ENCODE assay signal across 20 cellular contexts in the genomic region with DNA sequence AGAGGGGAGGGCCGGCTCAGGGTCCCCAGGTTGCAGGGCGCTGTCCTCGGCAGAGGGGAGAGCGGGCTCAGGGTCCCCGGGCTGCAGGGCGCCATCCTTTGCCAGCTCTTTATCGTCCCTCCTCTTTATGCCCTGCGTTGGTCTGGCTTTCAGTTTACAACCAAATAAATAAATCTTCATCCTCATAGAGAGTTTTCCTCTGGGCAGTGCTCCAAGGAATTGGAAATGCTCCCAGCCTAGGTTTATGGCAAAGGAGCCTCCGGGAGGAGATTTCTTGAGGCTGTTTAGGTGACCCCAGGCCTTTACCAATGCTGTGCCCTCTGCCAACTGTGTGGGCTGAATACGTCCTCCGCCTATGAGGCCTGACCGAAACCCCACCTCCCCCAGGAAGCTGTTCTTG.
A peak's percentile ranks its signal among the peaks of the same experiment; 100 is the strongest.
DNase-seq lines count a peak whose midpoint lies in the region; ATAC-seq, FAIRE-seq and TF ChIP-seq lines count a peak whose summit lies in the region.
"Had no signal": no experiment of that assay in that cellular context is flagged by ENCODE, and none has a peak within 500 bp of the region (broad histone marks: within the 10 kb centered on the region; RNA-seq: fewer than 3 reads in every experiment).

No MANE protein-coding gene starts in this region.

- H4K20me1 ChIP-seq in astrocyte (ENCODE audit: insufficient read depth, low read length), result no peaks in the 10 kb centered on the region

- H3K27me3 ChIP-seq in astrocyte (ENCODE audit: insufficient read depth, low read length), result peaks cover 9% of the 10 kb centered on the region
- H3K27me3 ChIP-seq in sigmoid colon, result no peaks in the 10 kb centered on the region

- H3K27ac Mint-ChIP-seq in astrocyte (ENCODE audit: unreplicated experiment), result no peak overlapping the region
- H3K27ac Mint-ChIP-seq in activated T-helper 17 cell treated with anti-CD3 and anti-CD28 coated beads, Interleukin-2, amount 50 U/mL, for 72 hours, result no peak overlapping the region
- H3K27ac Mint-ChIP-seq: naive B cell; stimulated activated naive B cell treated with anti-CD40 and anti-IgM and Interleukin-4, amounts not matched to agents 10 μg/mL and 1 μg/mL and 100 μg/mL, for 72 hours had no signal

- H2AFZ ChIP-seq in astrocyte (ENCODE audit: low read depth, low read length), result no peak overlapping the region

- H3K4me3 Mint-ChIP-seq in astrocyte (ENCODE audit: unreplicated experiment), result no peak overlapping the region
- H3K4me3 Mint-ChIP-seq in activated T-helper 17 cell treated with anti-CD3 and anti-CD28 coated beads, Interleukin-2, amount 50 U/mL, for 72 hours, result no peak overlapping the region
- H3K4me3 Mint-ChIP-seq: stimulated activated naive B cell treated with anti-CD40 and anti-IgM and Interleukin-4, amounts not matched to agents 10 μg/mL and 1 μg/mL and 100 μg/mL, for 72 hours had no signal

- FAIRE-seq in astrocyte (lab: Jason Lieb, UNC), result no peak
- FAIRE-seq: frontal cortex had no signal

- no peak for TF ChIP-seq POLR2A in sigmoid colon (IDR thresholded peaks at IDR 0.05)

- H3K9me3 ChIP-seq in astrocyte (ENCODE audit: insufficient read depth, low read depth, low read length) (no peaks in the 10 kb centered on the region), sigmoid colon (no peaks in the 10 kb centered on the region)

- H3K4me1 ChIP-seq in astrocyte (ENCODE audit: insufficient read depth, low read length), result no peaks in the 10 kb centered on the region
- H3K4me1 ChIP-seq in sigmoid colon, result peaks cover 0 to 27% (median 13%) of the 10 kb centered on the region in 4 donors

- WGBS in sigmoid colon, 2 donors, result 16 to 63% methylated on average over 12 of the region's 12 CpGs

- peaks cover 28% of the 10 kb centered on the region for H3K27me3 Mint-ChIP-seq in astrocyte (ENCODE audit: low read depth, unreplicated experiment)
- H3K27me3 Mint-ChIP-seq in activated T-helper 17 cell treated with anti-CD3 and anti-CD28 coated beads, Interleukin-2, amount 50 U/mL, for 72 hours, result no peaks in the 10 kb centered on the region

- no peaks in the 10 kb centered on the region for H3K79me2 ChIP-seq in astrocyte (ENCODE audit: insufficient read depth, low read length)

- TF ChIP-seq CTCF in AG10803 (conservative IDR thresholded peaks at IDR 0.05; ENCODE audit: low read length), result no peak
- no peak for TF ChIP-seq CTCF in astrocyte (IDR thresholded peaks at IDR 0.05; ENCODE audit: insufficient read depth, low read depth, low read length)
- no peak for TF ChIP-seq CTCF in sigmoid colon (IDR thresholded peaks at IDR 0.05)

- no peaks in the 10 kb centered on the region for H3K4me1 Mint-ChIP-seq in astrocyte (ENCODE audit: low read depth, unreplicated experiment)
- H3K4me1 Mint-ChIP-seq in activated T-helper 17 cell treated with anti-CD3 and anti-CD28 coated beads, Interleukin-2, amount 50 U/mL, for 72 hours, result peaks cover 4% of the 10 kb centered on the region

- intact Hi-C loops in left colon (cut with DNase I, micrococcal nuclease), result no loop called here
- intact Hi-C loops in sigmoid colon (cut with DNase I), result no loop called here

- no peak overlapping the region for H3K4me3 ChIP-seq in AG10803 (ENCODE audit: low read length)
- H3K4me3 ChIP-seq in astrocyte (ENCODE audit: insufficient read depth, low read depth, low read length), result no peak overlapping the region
- peak overlapping the region in 3 of 4 donors; percentile 31 to 40 (median 36) for H3K4me3 ChIP-seq in sigmoid colon

- H3K9me3 Mint-ChIP-seq in astrocyte (ENCODE audit: unreplicated experiment), result no peaks in the 10 kb centered on the region
- no peaks in the 10 kb centered on the region for H3K9me3 Mint-ChIP-seq in activated T-helper 17 cell treated with anti-CD3 and anti-CD28 coated beads, Interleukin-2, amount 50 U/mL, for 72 hours
- H3K9me3 Mint-ChIP-seq: naive B cell; stimulated activated naive B cell treated with anti-CD40 and anti-IgM and Interleukin-4, amounts not matched to agents 10 μg/mL and 1 μg/mL and 100 μg/mL, for 72 hours had no signal

- H3K27ac ChIP-seq in astrocyte (ENCODE audit: low read depth, low read length) (no peak overlapping the region), sigmoid colon (peak overlapping the region in 3 of 4 donors; percentile 33 to 73 (median 48))

- ATAC-seq in left colon (peak; percentile 91), HG03342 (IDR thresholded peaks at IDR 0.05; ENCODE audit: unreplicated experiment) (no peak)
- no peak for ATAC-seq in activated T-helper 17 cell treated with anti-CD3 and anti-CD28 coated beads, Interleukin-2, amount 50 U/mL, for 72 hours (replicated peaks)
- ATAC-seq: HCT116; left ventricle myocardium superior; stimulated activated naive B cell treated with anti-CD40 and anti-IgM and Interleukin-4, amounts not matched to agents 10 μg/mL and 1 μg/mL and 100 μg/mL, for 72 hours had no signal

- no peaks in the 10 kb centered on the region for H3K36me3 Mint-ChIP-seq in astrocyte (ENCODE audit: low read depth, unreplicated experiment)
- H3K36me3 Mint-ChIP-seq in activated T-helper 17 cell treated with anti-CD3 and anti-CD28 coated beads, Interleukin-2, amount 50 U/mL, for 72 hours (ENCODE audit: low read depth), result no peaks in the 10 kb centered on the region
- H3K36me3 Mint-ChIP-seq: naive B cell; stimulated activated naive B cell treated with anti-CD40 and anti-IgM and Interleukin-4, amounts not matched to agents 10 μg/mL and 1 μg/mL and 100 μg/mL, for 72 hours had no signal

- H3K9ac ChIP-seq in astrocyte (ENCODE audit: low read length), result no peak overlapping the region

- peak overlapping the region; percentile 38 for H3K4me2 ChIP-seq in astrocyte (ENCODE audit: low read length)

- H3K36me3 ChIP-seq in astrocyte (ENCODE audit: insufficient read depth, low read length), result no peaks in the 10 kb centered on the region
- no peaks in the 10 kb centered on the region for H3K36me3 ChIP-seq in sigmoid colon

- no peak for TF ChIP-seq EP300 in sigmoid colon (IDR thresholded peaks at IDR 0.05)

- DNase-seq in AG10803 (ENCODE audit: low read depth) (peak; percentile 16), astrocyte (ENCODE audit: low read depth) (no peak), left colon (peak; percentile 32 to 37), sigmoid colon (peak; percentile 75), SKM-1 treated with dmso at 0.1 percent for 144 hours (lab: John Stamatoyannopoulos, UW; ENCODE audit: unreplicated experiment) (no peak), NCI-H69 (lab: John Stamatoyannopoulos, UW) (no peak)
- DNase-seq: ACHN; central memory CD4-positive, alpha-beta T cell; COR-L47; left ventricle myocardium superior; naive B cell; NCI-H1930; NCI-H446 treated with DMSO at 0.1 percent for 48 hours; Right ventricle myocardium superior; stimulated activated naive B cell treated with anti-CD40 and anti-IgM and Interleukin-4, amounts not matched to agents 10 μg/mL and 1 μg/mL and 100 μg/mL, for 72 hours; T-helper 1 cell had no signal

Comparison
In these comparisons a context has a peak if more than half of its experiments do, and no peak if none do; other contexts are left out.
1. DNase-seq: peak in AG10803 (single experiment), left colon (2 of 2) and sigmoid colon (single experiment); none in astrocyte (single experiment), SKM-1 treated with dmso at 0.1 percent for 144 hours (single experiment) and NCI-H69 (single experiment).
2. H3K4me3 ChIP-seq: peak in sigmoid colon (3 of 4); none in AG10803 (single experiment) and astrocyte (single experiment).